In genomic region chr18:35942661-35943060, GRCh38 we compare ENCODE assay signal across 28 cellular contexts.
"Had no signal": no experiment of that assay in that cellular context is flagged by ENCODE, and none has a peak within 500 bp of the region (broad histone marks: within the 10 kb centered on the region; RNA-seq: fewer than 3 reads in every experiment).

No MANE protein-coding gene starts in this region.

- ATAC-seq: left colon; left lung; mucosa of descending colon; naive thymus-derived CD8-positive, alpha-beta T cell; pancreas; right cardiac atrium; sciatic nerve; stimulated activated naive B cell treated with anti-CD40 and anti-IgM and Interleukin-4, amounts not matched to agents 10 μg/mL and 1 μg/mL and 100 μg/mL, for 72 hours; stimulated activated naive CD8-positive, alpha-beta T cell treated with anti-CD3 and anti-CD28 coated beads, Interleukin-15, Interleukin-2, amounts not matched to agents 100 U/mL and 50 U/mL, for 24 hours had no signal

- H3K27ac ChIP-seq: left lung, lower lobe of right lung, pancreas, prostate gland, skin epidermis, stomach, thyroid gland, transverse colon, upper lobe of left lung had no signal

- H3K9me3 ChIP-seq: left lung, lower lobe of right lung, mucosa of descending colon, pancreas, prostate gland, stomach, testis, thyroid gland, transverse colon, upper lobe of left lung had no signal

- H3K36me3 ChIP-seq: left lung, lower lobe of right lung, pancreas, prostate gland, stomach, thyroid gland, transverse colon, upper lobe of left lung had no signal

- DNase-seq: hypothalamus; immature natural killer cell; kidney; left colon; left lung; lower lobe of right lung; midbrain; mucosa of descending colon; naive thymus-derived CD8-positive, alpha-beta T cell; nucleus accumbens; pancreas; posterior cingulate gyrus; retina; right cardiac atrium; stimulated activated CD4-positive, alpha-beta T cell treated with anti-CD3 and anti-CD28 coated beads, Interleukin-12 subunit alpha, Interleukin-12 subunit beta, amount 100 ng/mL, for 4 hours; stimulated activated CD4-positive, alpha-beta T cell treated with anti-CD3 and anti-CD28 coated beads, Interleukin-15, amount 100 ng/mL, for 24 hours; stimulated activated CD4-positive, alpha-beta T cell treated with anti-CD3 and anti-CD28 coated beads, Interleukin-2, amount 100 ng/mL, for 24 hours; stimulated activated CD4-positive, alpha-beta T cell treated with anti-CD3 and anti-CD28 coated beads, Interleukin-4, amount 100 ng/mL, for 1 hour; stimulated activated naive B cell treated with anti-CD40 and anti-IgM and Interleukin-4, amounts not matched to agents 10 μg/mL and 1 μg/mL and 100 μg/mL, for 72 hours; stimulated activated naive CD8-positive, alpha-beta T cell treated with anti-CD3 and anti-CD28 coated beads, Interleukin-15, Interleukin-2, amounts not matched to agents 100 U/mL and 50 U/mL, for 24 hours; stomach; testis; thyroid gland; transverse colon; upper lobe of left lung had no signal

- H3K4me1 ChIP-seq: left lung, lower lobe of right lung, pancreas, thyroid gland, transverse colon had no signal

- H3K4me3 ChIP-seq: left lung, lower lobe of right lung, mucosa of descending colon, pancreas, prostate gland, skin epidermis, stomach, testis, thyroid gland, transverse colon, upper lobe of left lung had no signal

- H3K27me3 ChIP-seq: left lung, pancreas, stomach, testis, thyroid gland, transverse colon, upper lobe of left lung had no signal
